35 cellular contexts compared by ENCODE assay signal in genomic region chr6:131852200-131852599, GRCh38.
"Had no signal": no experiment of that assay in that cellular context is flagged by ENCODE, and none has a peak within 500 bp of the region (broad histone marks: within the 10 kb centered on the region; RNA-seq: fewer than 3 reads in every experiment).

No MANE protein-coding gene starts in this region.

- H3K36me3 ChIP-seq: adrenal gland, ascending aorta, brain microvascular endothelial cell, breast epithelium, cardiac muscle cell had no signal

- DNase-seq: activated effector memory CD4-positive, alpha-beta T cell treated with anti-CD3 and anti-CD28 coated beads, Interleukin-2, amount 50 U/mL, for 16 hours; activated effector memory CD4-positive, alpha-beta T cell treated with Interleukin-2 at 50 U/mL for 16 hours; activated gamma-delta T cell; activated gamma-delta T cell treated with Interleukin-2 at 50 U/mL for 16 hours; activated naive CD4-positive, alpha-beta T cell; activated naive CD4-positive, alpha-beta T cell treated with anti-CD3 and anti-CD28 coated beads for 36 hours; activated naive CD4-positive, alpha-beta T cell treated with anti-CD3 and anti-CD28 coated beads, Interleukin-2, amount 10 ng/mL, durations not matched to agents 7 days and 5 days; activated naive CD4-positive, alpha-beta T cell treated with anti-CD3 and anti-CD28 coated beads, Interleukin-2, amount 50 U/mL, for 16 hours; activated naive CD4-positive, alpha-beta T cell treated with Interleukin-2 at 50 U/mL for 16 hours; activated naive CD8-positive, alpha-beta T cell treated with anti-CD3 and anti-CD28 coated beads for 36 hours; activated naive CD8-positive, alpha-beta T cell treated with anti-CD3 and anti-CD28 coated beads, Interleukin-2, amount 10 ng/mL, durations not matched to agents 7 days and 5 days; activated naive CD8-positive, alpha-beta T cell treated with anti-CD3 and anti-CD28 coated beads, Interleukin-2, amount 50 U/mL, for 24 hours; activated T-cell treated with anti-CD3 and anti-CD28 coated beads for 4 hours; activated T-cell treated with anti-CD3 and anti-CD28 coated beads, Interleukin-2, amount 50 U/mL, for 1 hour; activated T-cell treated with anti-CD3 and anti-CD28 coated beads, Interleukin-2, amount 50 U/mL, for 24 hours; activated T-cell treated with anti-CD3 and anti-CD28 coated beads, Interleukin-2, amount 50 U/mL, for 4 hours; activated T-cell treated with anti-CD3 and anti-CD28 coated beads, Interleukin-2, amount 50 U/mL, for 48 hours; activated T-cell treated with anti-CD3 and anti-CD28 coated beads, Interleukin-2, amount 50 U/mL, for 72 hours; adrenal gland; amniotic stem cell; amygdala; anterior cingulate cortex; aorta; body of pancreas; brain microvascular endothelial cell; caudate nucleus; central memory CD4-positive, alpha-beta T cell; cerebellar nuclear complex had no signal

- H3K27ac ChIP-seq: adrenal gland, ascending aorta, body of pancreas, brain microvascular endothelial cell, breast epithelium, cardiac muscle cell had no signal

- H3K4me1 ChIP-seq: adrenal gland, breast epithelium had no signal

- FAIRE-seq: astrocyte, bronchial epithelial cell had no signal

- H3K27me3 ChIP-seq: adrenal gland, ascending aorta, body of pancreas, brain microvascular endothelial cell, breast epithelium, cardiac muscle cell had no signal

- H3K9me3 ChIP-seq: adrenal gland, ascending aorta, body of pancreas, breast epithelium had no signal

- H3K4me3 ChIP-seq: adrenal gland, ascending aorta, body of pancreas, breast epithelium, cardiac muscle cell had no signal

- ATAC-seq: activated naive CD4-positive, alpha-beta T cell treated with anti-CD3 and anti-CD28 coated beads, Interleukin-2, amount 50 U/mL, for 72 hours; activated naive CD8-positive, alpha-beta T cell treated with anti-CD3 and anti-CD28 coated beads, Interleukin-2, amount 50 U/mL, for 24 hours; activated T-cell treated with anti-CD3 and anti-CD28 coated beads, Interleukin-2, amount 50 U/mL, for 4 hours; activated T-cell treated with anti-CD3 and anti-CD28 coated beads, Interleukin-2, amount 50 U/mL, for 72 hours; activated T-helper 17 cell treated with anti-CD3 and anti-CD28 coated beads, Interleukin-2, amount 50 U/mL, for 72 hours; body of pancreas had no signal
